In genomic region chr1:3468236-3469103, GRCh38 we compare ENCODE assay signal across 25 cellular contexts. TPM values are rescaled to one million over a fixed set of nuclear protein-coding genes. Genes with fewer than 3 reads are reported as not detected.
DNase-seq lines count a peak whose midpoint lies in the region; ATAC-seq and TF ChIP-seq lines count a peak whose summit lies in the region.
"Had no signal": no experiment of that assay in that cellular context is flagged by ENCODE, and none has a peak within 500 bp of the region (broad histone marks: within the 10 kb centered on the region; RNA-seq: fewer than 3 reads in every experiment).

No MANE protein-coding gene starts in this region.

- no peaks in the 10 kb centered on the region for H3K9me3 ChIP-seq in neural progenitor cell (ENCODE audit: low read depth)
- no peaks in the 10 kb centered on the region for H3K9me3 ChIP-seq in aorta (ENCODE audit: control insufficient read depth, low read length)
- H3K9me3 ChIP-seq: prostate gland, suprapubic skin had no signal

- no peaks in the 10 kb centered on the region for H4K20me1 ChIP-seq in neural progenitor cell (ENCODE audit: low read depth)

- peaks cover 4% of the 10 kb centered on the region for H3K9me3 Mint-ChIP-seq in neural progenitor cell
- H3K9me3 Mint-ChIP-seq: activated T-cell treated with anti-CD3 and anti-CD28 coated beads, Interleukin-2, amount 50 U/mL, for 72 hours; dendritic cell treated with granulocyte-macrophage colony-stimulating factor and Interleukin-4, amounts not matched to agents 40 ng/mL and 50 ng/mL, for 4 days; T-helper 1 cell treated with Interleukin-12 subunit alpha and Interleukin-12 subunit beta and Interleukin-4 antibody, amounts not matched to agents 30 μg/mL and 1 μg/mL, for 36 hours had no signal

- H3K79me2 ChIP-seq in neural progenitor cell (ENCODE audit: low read depth): no peaks in the 10 kb centered on the region

- no peak overlapping the region for H3K4me3 ChIP-seq in neural progenitor cell
- no peak overlapping the region for H3K4me3 ChIP-seq in aorta (ENCODE audit: low read length in 2 of 2)
- H3K4me3 ChIP-seq: prostate gland, SK-N-MC, skin epidermis, suprapubic skin had no signal

- 82 to 87% methylated on average over 34 of the region's 34 CpGs for WGBS in aorta, 2 donors

- H2AFZ ChIP-seq in neural progenitor cell (replicated peaks): no peak overlapping the region

- H3K4me3 Mint-ChIP-seq in neural progenitor cell: no peak overlapping the region
- H3K4me3 Mint-ChIP-seq: activated T-cell treated with anti-CD3 and anti-CD28 coated beads, Interleukin-2, amount 50 U/mL, for 72 hours; dendritic cell treated with granulocyte-macrophage colony-stimulating factor and Interleukin-4, amounts not matched to agents 40 ng/mL and 50 ng/mL, for 4 days; stimulated activated memory B cell treated with anti-CD40 and anti-IgM and Interleukin-4, amounts not matched to agents 10 μg/mL and 1 μg/mL and 100 μg/mL, for 72 hours; T-helper 1 cell treated with Interleukin-12 subunit alpha and Interleukin-12 subunit beta and Interleukin-4 antibody, amounts not matched to agents 30 μg/mL and 1 μg/mL, for 36 hours had no signal

- peak overlapping the region; percentile 92 for H3K27ac Mint-ChIP-seq in neural progenitor cell
- H3K27ac Mint-ChIP-seq: activated T-cell treated with anti-CD3 and anti-CD28 coated beads, Interleukin-2, amount 50 U/mL, for 72 hours; dendritic cell treated with granulocyte-macrophage colony-stimulating factor and Interleukin-4, amounts not matched to agents 40 ng/mL and 50 ng/mL, for 4 days; stimulated activated memory B cell treated with anti-CD40 and anti-IgM and Interleukin-4, amounts not matched to agents 10 μg/mL and 1 μg/mL and 100 μg/mL, for 72 hours; T-helper 1 cell treated with Interleukin-12 subunit alpha and Interleukin-12 subunit beta and Interleukin-4 antibody, amounts not matched to agents 30 μg/mL and 1 μg/mL, for 36 hours had no signal

- no peak overlapping the region for H3K9ac ChIP-seq in neural progenitor cell
- H3K9ac ChIP-seq: KMS-11 had no signal

- no peaks in the 10 kb centered on the region for H3K36me3 ChIP-seq in neural progenitor cell
- no peaks in the 10 kb centered on the region for H3K36me3 ChIP-seq in aorta (ENCODE audit: control insufficient read depth in 1 of 2, insufficient read depth in 2 of 2, low read length in 1 of 2)
- H3K36me3 ChIP-seq: prostate gland, suprapubic skin had no signal

- H3K4me1 ChIP-seq in neural progenitor cell (peaks cover 14% of the 10 kb centered on the region), aorta (ENCODE audit: control insufficient read depth in 1 of 2, insufficient read depth in 2 of 2, low read length in 2 of 2) (no peaks in the 10 kb centered on the region)
- H3K4me1 ChIP-seq: prostate gland had no signal

- H3K27me3 ChIP-seq in neural progenitor cell (no peaks in the 10 kb centered on the region), aorta (ENCODE audit: control insufficient read depth in 1 of 2, insufficient read depth in 2 of 2, low read length in 1 of 2) (no peaks in the 10 kb centered on the region)
- H3K27me3 ChIP-seq: suprapubic skin had no signal

- DNase-seq in stimulated activated CD4-positive, alpha-beta T cell treated with anti-CD3 and anti-CD28 coated beads, Interleukin-1b, Interleukin-23, amount 100 ng/mL, for 48 hours: peak; percentile 0
- no peak for DNase-seq in stimulated activated CD4-positive, alpha-beta T cell treated with anti-CD3 and anti-CD28 coated beads, Interleukin-15, amount 100 ng/mL, for 24 hours
- peak; percentile 18 for DNase-seq in left cardiac atrium
- no peak for DNase-seq in neural progenitor cell (ENCODE audit: low spot score)
- DNase-seq in aorta: peak; percentile 47 to 73
- no peak for DNase-seq in LoVo (ENCODE audit: low spot score)
- DNase-seq in NCI-H2196 treated with DMSO at 0.1 percent for 48 hours (lab: John Stamatoyannopoulos, UW; ENCODE audit: unreplicated experiment): no peak
- DNase-seq: activated CD4-positive, alpha-beta T cell treated with anti-CD3 and anti-CD28 coated beads for 4 hours; activated naive CD4-positive, alpha-beta T cell treated with Interleukin-2 at 50 U/mL for 16 hours; activated T-cell treated with anti-CD3 and anti-CD28 coated beads, Interleukin-2, amount 50 U/mL, for 72 hours; caudate nucleus; DND-41; NCI-H1436; NCI-H526; stimulated activated CD4-positive, alpha-beta T cell treated with anti-CD3 and anti-CD28 coated beads, Interleukin-2, amount 100 ng/mL, for 48 hours had no signal

- no peak overlapping the region for H3K27ac ChIP-seq in neural progenitor cell
- no peak overlapping the region for H3K27ac ChIP-seq in aorta (ENCODE audit: low read depth in 1 of 2, low read length in 2 of 2)
- H3K27ac ChIP-seq: KMS-11, prostate gland, SK-N-MC, suprapubic skin had no signal

- H3F3A ChIP-seq in neural progenitor cell (ENCODE audit: low read depth): peaks cover 14% of the 10 kb centered on the region

- H3K27me3 Mint-ChIP-seq in neural progenitor cell (ENCODE audit: insufficient read depth, low read depth): peaks cover 12% of the 10 kb centered on the region
- H3K27me3 Mint-ChIP-seq: dendritic cell treated with granulocyte-macrophage colony-stimulating factor and Interleukin-4, amounts not matched to agents 40 ng/mL and 50 ng/mL, for 4 days had no signal

- no peak for ATAC-seq in left cardiac atrium
- no peak for ATAC-seq in aorta (ENCODE audit: low FRiP score)
- no peak for ATAC-seq in GM21786 (IDR thresholded peaks at IDR 0.05; ENCODE audit: unreplicated experiment)
- ATAC-seq: activated T-cell treated with anti-CD3 and anti-CD28 coated beads, Interleukin-2, amount 50 U/mL, for 72 hours; Panc1; stimulated activated memory B cell treated with anti-CD40 and anti-IgM and Interleukin-4, amounts not matched to agents 10 μg/mL and 1 μg/mL and 100 μg/mL, for 72 hours had no signal

- H3K4me1 Mint-ChIP-seq in neural progenitor cell: peaks cover 34% of the 10 kb centered on the region

- TF ChIP-seq CTCF in neural progenitor cell (IDR thresholded peaks at IDR 0.05): no peak

- no peak overlapping the region for H3K4me2 ChIP-seq in neural progenitor cell
- H3K4me2 ChIP-seq: KMS-11 had no signal

- intact Hi-C loops in left cardiac atrium (cut with DNase I) (no loop called here), aorta (cut with DNase I) (no loop called here)

- H3K36me3 Mint-ChIP-seq in neural progenitor cell: no peaks in the 10 kb centered on the region
- H3K36me3 Mint-ChIP-seq: stimulated activated memory B cell treated with anti-CD40 and anti-IgM and Interleukin-4, amounts not matched to agents 10 μg/mL and 1 μg/mL and 100 μg/mL, for 72 hours had no signal

RNA-seq across cellular contexts. Expression of gene ARHGEF16, which starts 14.0 kb away (rescaled TPM):
- total RNA-seq in left cardiac atrium (1 to 10 TPM in 1 of 2 donors, under 1 TPM in 1; 0.68 to 2.3 TPM), neural progenitor cell (ENCODE audit: low replicate concordance) (1.3 and 7.8 TPM in 2 replicates), aorta (1 to 10 TPM in 1 of 2 donors, under 1 TPM in 1; 0.62 to 1.4 TPM)
- polyA plus RNA-seq in aorta: 1 to 10 TPM in 1 of 2 donors, not detected in 1; 8.8 TPM

Comparison
In these comparisons a context has a peak if more than half of its experiments do, and no peak if none do; other contexts are left out.
1. DNase-seq: peak in stimulated activated CD4-positive, alpha-beta T cell treated with anti-CD3 and anti-CD28 coated beads, Interleukin-1b, Interleukin-23, amount 100 ng/mL, for 48 hours (single experiment), left cardiac atrium (single experiment) and aorta (2 of 2); none in stimulated activated CD4-positive, alpha-beta T cell treated with anti-CD3 and anti-CD28 coated beads, Interleukin-15, amount 100 ng/mL, for 24 hours (single experiment), neural progenitor cell (single experiment), LoVo (single experiment) and NCI-H2196 treated with DMSO at 0.1 percent for 48 hours (single experiment).